Comparison of ENCODE assay signal across 8 cellular contexts in the genomic region with DNA sequence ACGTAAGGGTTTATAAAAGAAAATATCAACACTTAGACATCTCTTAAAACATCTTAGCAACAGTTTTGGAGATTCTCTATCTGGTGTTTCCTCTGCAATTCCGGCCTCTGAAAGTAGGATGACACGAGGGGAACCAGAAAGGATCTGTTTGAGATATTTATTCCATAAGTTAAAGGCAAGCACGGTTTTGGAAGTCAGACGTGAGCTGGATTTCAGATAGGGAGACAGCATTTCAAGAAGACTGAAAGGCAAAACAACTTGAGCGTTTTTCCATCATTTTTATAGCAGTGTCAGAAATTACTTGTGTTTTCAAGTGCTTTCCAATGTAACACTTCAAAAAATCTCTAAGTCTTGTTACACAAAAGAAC. TPM values are rescaled to one million over a fixed set of nuclear protein-coding genes. Genes with fewer than 3 reads are reported as not detected.
DNase-seq lines count a peak whose midpoint lies in the region; ATAC-seq and TF ChIP-seq lines count a peak whose summit lies in the region.

No MANE protein-coding gene starts in this region.

- ATAC-seq in GM18861 (IDR thresholded peaks at IDR 0.05; ENCODE audit: unreplicated experiment) (no peak), HG02870 (IDR thresholded peaks at IDR 0.05; ENCODE audit: unreplicated experiment) (no peak)

- no peaks in the 10 kb centered on the region for H3K9me3 Mint-ChIP-seq in neural crest cell

- H3K4me1 Mint-ChIP-seq in neural crest cell = peaks cover 29% of the 10 kb centered on the region

- H3K36me3 Mint-ChIP-seq in neural crest cell (ENCODE audit: low read depth) = peaks cover 6% of the 10 kb centered on the region

- H3K4me3 Mint-ChIP-seq in neural crest cell = peak overlapping the region; percentile 93

- H3K27ac Mint-ChIP-seq in neural crest cell (ENCODE audit: unreplicated experiment) = no peak overlapping the region

- no peak for TF ChIP-seq CTCF in neural crest cell (conservative IDR thresholded peaks at IDR 0.05)

- peaks cover 49% of the 10 kb centered on the region for H3K27me3 Mint-ChIP-seq in neural crest cell (ENCODE audit: low read depth)

- peak; percentile 39 for DNase-seq in EH (ENCODE audit: low read depth)
- peak; percentile 24 to 33 for DNase-seq in NCI-H526 (lab: John Stamatoyannopoulos, UW)
- peak; percentile 37 for DNase-seq in dermis blood vessel endothelial cell
- no peak for DNase-seq in neural crest cell (ENCODE audit: low read depth, low spot score)
- no peak for DNase-seq in SIG-M5 (lab: John Stamatoyannopoulos, UW)
- no peak for DNase-seq in DMS79 treated with DMSO at 0.1 percent for 48 hours (lab: John Stamatoyannopoulos, UW)

RNA-seq across cellular contexts. Expression of gene BTN3A2, which starts 52.9 kb away (rescaled TPM):
- total RNA-seq in dermis blood vessel endothelial cell (28.8 and 44.4 TPM in 2 replicates), neural crest cell (9.6 and 12.5 TPM in 2 replicates)

Comparison
In these comparisons a context has a peak if more than half of its experiments do, and no peak if none do; other contexts are left out.
1. DNase-seq: peak in EH (single experiment), NCI-H526 (2 of 2) and dermis blood vessel endothelial cell (single experiment); none in neural crest cell (single experiment), SIG-M5 (single experiment) and DMS79 treated with DMSO at 0.1 percent for 48 hours (single experiment).